Comparison of ENCODE assay signal across 33 cellular contexts in the genomic region with DNA sequence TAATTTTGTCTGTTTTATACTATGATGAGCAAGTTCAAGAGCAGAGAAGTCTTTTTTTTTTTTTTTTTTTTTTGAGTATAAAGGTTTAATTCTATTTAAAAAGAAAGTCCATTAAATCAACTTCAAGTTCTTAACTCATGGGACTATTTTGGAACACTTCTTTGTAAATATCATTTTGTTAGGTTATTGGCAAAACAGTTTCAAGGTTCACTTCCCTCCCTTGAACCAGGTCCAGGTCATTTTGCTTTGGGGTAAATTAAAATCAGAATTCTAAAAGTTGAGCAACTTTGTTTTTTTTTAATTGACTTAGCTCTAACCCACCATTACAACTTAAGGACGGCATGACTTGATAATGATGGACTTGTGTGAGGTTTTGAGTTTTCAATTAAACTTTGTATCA.
"Had no signal": no experiment of that assay in that cellular context is flagged by ENCODE, and none has a peak within 500 bp of the region (broad histone marks: within the 10 kb centered on the region; RNA-seq: fewer than 3 reads in every experiment).

No MANE protein-coding gene starts in this region.

- DNase-seq: activated B cell treated with CpG ODN at 0.5 μM for 24 hours; activated CD4-positive, alpha-beta memory T cell treated with anti-CD3 and anti-CD28 coated beads for 36 hours; activated CD4-positive, alpha-beta T cell treated with anti-CD3 and anti-CD28 coated beads for 4 hours; activated CD4-positive, alpha-beta T cell treated with anti-CD3 and anti-CD28 coated beads, Interleukin-2, amount 10 ng/mL, durations not matched to agents 24 days and 14 days; activated CD4-positive, alpha-beta T cell treated with anti-CD3 and anti-CD28 coated beads, Interleukin-2, amount 50 U/mL, for 1 hour; activated CD4-positive, alpha-beta T cell treated with anti-CD3 and anti-CD28 coated beads, Interleukin-2, amount 50 U/mL, for 4 hours; activated CD4-positive, CD25-positive, alpha-beta regulatory T cell treated with anti-CD3 and anti-CD28 coated beads, Interleukin-2, amount 50 U/mL, for 72 hours; activated CD8-positive, alpha-beta memory T cell treated with anti-CD3 and anti-CD28 coated beads, Interleukin-2, amount 50 U/mL, for 4 hours; activated CD8-positive, alpha-beta T cell treated with anti-CD3 and anti-CD28 coated beads for 36 hours; activated effector memory CD4-positive, alpha-beta T cell treated with anti-CD3 and anti-CD28 coated beads, Interleukin-2, amount 50 U/mL, for 16 hours; activated gamma-delta T cell treated with Interleukin-2 at 50 U/mL for 16 hours; activated naive CD4-positive, alpha-beta T cell; activated naive CD4-positive, alpha-beta T cell treated with anti-CD3 and anti-CD28 coated beads for 36 hours; activated naive CD4-positive, alpha-beta T cell treated with anti-CD3 and anti-CD28 coated beads, Interleukin-2, amount 50 U/mL, for 16 hours; activated naive CD8-positive, alpha-beta T cell treated with anti-CD3 and anti-CD28 coated beads for 36 hours; activated T-cell treated with anti-CD3 and anti-CD28 coated beads for 4 hours; activated T-cell treated with anti-CD3 and anti-CD28 coated beads, Interleukin-2, amount 50 U/mL, for 1 hour; activated T-cell treated with anti-CD3 and anti-CD28 coated beads, Interleukin-2, amount 50 U/mL, for 4 hours; activated T-cell treated with anti-CD3 and anti-CD28 coated beads, Interleukin-2, amount 50 U/mL, for 72 hours; adrenal gland; amniotic stem cell; aorta; body of pancreas; brain microvascular endothelial cell; central memory CD4-positive, alpha-beta T cell; T-helper 2 cell; T-helper 9 cell had no signal

- H3K27ac ChIP-seq: adrenal gland, body of pancreas, brain microvascular endothelial cell, breast epithelium, VCaP had no signal

- FAIRE-seq: astrocyte, TTC549 had no signal

- H3K9me3 ChIP-seq: adrenal gland, body of pancreas, breast epithelium had no signal

- H3K4me3 ChIP-seq: adrenal gland, body of pancreas, breast epithelium had no signal

- H3K4me1 ChIP-seq: adrenal gland, body of pancreas, breast epithelium had no signal

- H3K36me3 ChIP-seq: breast epithelium had no signal

- ATAC-seq: activated CD8-positive, alpha-beta T cell treated with anti-CD3 and anti-CD28 coated beads for 36 hours; activated naive CD4-positive, alpha-beta T cell treated with anti-CD3 and anti-CD28 coated beads, Interleukin-2, amount 50 U/mL, for 72 hours; activated T-cell treated with anti-CD3 and anti-CD28 coated beads, Interleukin-2, amount 50 U/mL, for 4 hours; activated T-cell treated with anti-CD3 and anti-CD28 coated beads, Interleukin-2, amount 50 U/mL, for 72 hours; activated T-helper 17 cell treated with anti-CD3 and anti-CD28 coated beads, Interleukin-2, amount 50 U/mL, for 72 hours; body of pancreas had no signal

- H3K27me3 ChIP-seq: adrenal gland, body of pancreas, brain microvascular endothelial cell, breast epithelium had no signal
